1 cellular context compared by ENCODE assay signal in the genomic region with DNA sequence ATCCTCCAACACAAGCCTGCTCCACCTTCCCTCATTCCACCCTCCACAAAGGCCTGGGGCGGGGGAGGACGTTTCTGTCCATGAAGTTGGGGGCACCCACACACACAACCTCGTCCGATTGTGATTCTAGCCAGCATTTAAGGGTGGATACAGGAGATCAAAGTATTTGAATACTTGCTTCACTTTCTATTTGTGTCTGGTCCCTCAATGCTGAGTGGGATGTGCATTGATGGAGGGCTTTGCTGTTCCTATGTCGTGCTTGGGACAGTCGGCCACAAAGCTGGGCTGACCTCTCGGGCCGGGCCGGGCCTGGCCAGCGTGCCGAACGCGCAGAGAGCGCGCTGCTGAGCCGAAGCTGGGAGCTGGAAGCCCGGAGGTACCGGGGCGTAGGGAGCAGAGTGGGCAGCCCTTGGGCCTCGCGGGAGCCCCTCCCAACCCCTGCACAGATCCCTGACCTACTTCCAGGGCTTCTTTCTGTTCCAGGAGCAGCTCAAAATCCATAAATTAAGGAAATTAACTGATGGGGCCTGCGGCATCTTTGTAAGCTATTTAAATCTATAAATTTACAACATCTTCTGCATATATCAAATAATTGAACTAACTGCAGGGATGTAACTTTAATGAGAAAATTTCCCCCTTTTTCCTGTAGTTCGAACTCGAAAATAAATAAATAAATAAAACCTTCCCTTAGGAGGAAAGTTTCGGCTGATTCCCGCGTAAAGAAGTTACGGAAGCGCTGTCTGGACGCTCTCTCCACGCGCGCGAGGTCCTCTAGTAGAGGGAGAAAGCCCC.
TF ChIP-seq lines count a peak whose summit lies in the region.

No MANE protein-coding gene starts in this region.

TF ChIP-seq in HepG2, 621 proteins besides CTCF, POLR2A, EP300 and RAD21:
- 0 out of 2 replicates have a peak, but pooled peaks have one; percentile 58 for TF ChIP-seq ZBTB38 (CRISPR knock-in tag; IDR thresholded peaks at IDR 0.05)
- TF ChIP-seq ZC3H13 (CRISPR knock-in tag; IDR thresholded peaks at IDR 0.05), result 0 out of 2 replicates have a peak, but pooled peaks have one; percentile 30
- TF ChIP-seq ZNF768 (CRISPR knock-in tag; IDR thresholded peaks at IDR 0.05), result peak; percentile 47; the same call in 1 of the 2 replicates
- TF ChIP-seq, protein P1, sequence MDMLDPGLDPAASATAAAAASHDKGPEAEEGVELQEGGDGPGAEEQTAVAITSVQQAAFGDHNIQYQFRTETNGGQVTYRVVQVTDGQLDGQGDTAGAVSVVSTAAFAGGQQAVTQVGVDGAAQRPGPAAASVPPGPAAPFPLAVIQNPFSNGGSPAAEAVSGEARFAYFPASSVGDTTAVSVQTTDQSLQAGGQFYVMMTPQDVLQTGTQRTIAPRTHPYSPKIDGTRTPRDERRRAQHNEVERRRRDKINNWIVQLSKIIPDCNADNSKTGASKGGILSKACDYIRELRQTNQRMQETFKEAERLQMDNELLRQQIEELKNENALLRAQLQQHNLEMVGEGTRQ (IDR thresholded peaks at IDR 0.05; ENCODE audit: low read depth, low read length), result no peak
- TF ChIP-seq, protein P1 (CRISPR knock-in tag; IDR thresholded peaks at IDR 0.05; ENCODE audit: borderline replicate concordance), result no peak
- TF ChIP-seq ZNF670 (CRISPR knock-in tag; IDR thresholded peaks at IDR 0.05; ENCODE audit: borderline replicate concordance), result 0 out of 2 replicates have a peak, but pooled peaks have one; percentile 18
- TF ChIP-seq ZBTB7B (CRISPR knock-in tag; IDR thresholded peaks at IDR 0.05), result 0 out of 2 replicates have a peak, but pooled peaks have one; percentile 72
TF ChIP-seq in HepG2: peak in this region for 5.
